Comparison of ENCODE assay signal across 24 cellular contexts in genomic region chr1:2879591-2879990, GRCh38.
"Had no signal": no experiment of that assay in that cellular context is flagged by ENCODE, and none has a peak within 500 bp of the region (broad histone marks: within the 10 kb centered on the region; RNA-seq: fewer than 3 reads in every experiment).

No MANE protein-coding gene starts in this region.

- H3K4me1 ChIP-seq: testis, thyroid gland, upper lobe of right lung, uterus had no signal

- DNase-seq: stimulated activated CD4-positive, alpha-beta T cell treated with anti-CD3 and anti-CD28 coated beads, Interleukin-2, amount 100 ng/mL, for 48 hours; stimulated activated CD4-positive, alpha-beta T cell treated with anti-CD3 and anti-CD28 coated beads, Interleukin-4, amount 100 ng/mL, for 1 hour; stimulated activated CD4-positive, alpha-beta T cell treated with anti-CD3 and anti-CD28 coated beads, Interleukin-4, amount 100 ng/mL, for 24 hours; stimulated activated CD4-positive, alpha-beta T cell treated with anti-CD3 and anti-CD28 coated beads, Interleukin-4, amount 100 ng/mL, for 4 hours; stimulated activated CD8-positive, alpha-beta memory T cell treated with anti-CD3 and anti-CD28 coated beads, Interleukin-4, amount 100 ng/mL, for 48 hours; stimulated activated naive B cell treated with anti-CD40 and anti-IgM and Interleukin-4, amounts not matched to agents 10 μg/mL and 1 μg/mL and 100 μg/mL, for 72 hours; stimulated activated naive CD4-positive, alpha-beta T cell; stimulated activated naive CD4-positive, alpha-beta T cell treated with Interleukin-2 at 50 U/mL for 16 hours; stimulated activated naive CD8-positive, alpha-beta T cell treated with anti-CD3 and anti-CD28 coated beads, Interleukin-15, amount 100 ng/mL, for 72 hours; stimulated activated naive CD8-positive, alpha-beta T cell treated with anti-CD3 and anti-CD28 coated beads, Interleukin-15, Interleukin-2, amounts not matched to agents 100 U/mL and 50 U/mL, for 24 hours; stomach; substantia nigra; testis; thyroid gland; tibial artery; transverse colon; trophoblast cell; upper lobe of right lung; uterus had no signal

- H3K9me3 ChIP-seq: stomach, suprapubic skin, testis, thoracic aorta, thyroid gland, tibial artery, tibial nerve, transverse colon, upper lobe of left lung, upper lobe of right lung, uterus, vagina had no signal

- H3K36me3 ChIP-seq: stomach, suprapubic skin, thoracic aorta, thyroid gland, tibial artery, tibial nerve, transverse colon, upper lobe of left lung, upper lobe of right lung, uterus, vagina had no signal

- H3K27ac ChIP-seq: stomach, suprapubic skin, testis, thoracic aorta, thyroid gland, tibial artery, tibial nerve, transverse colon, upper lobe of left lung, upper lobe of right lung, uterus, vagina had no signal

- H3K27me3 ChIP-seq: testis, thyroid gland, upper lobe of left lung, upper lobe of right lung, uterus, vagina had no signal

- H3K4me3 ChIP-seq: stomach, suprapubic skin, testis, thoracic aorta, thyroid gland, tibial artery, tibial nerve, transverse colon, upper lobe of left lung, upper lobe of right lung, uterus, vagina had no signal
